21 cellular contexts compared by ENCODE assay signal in the genomic region with DNA sequence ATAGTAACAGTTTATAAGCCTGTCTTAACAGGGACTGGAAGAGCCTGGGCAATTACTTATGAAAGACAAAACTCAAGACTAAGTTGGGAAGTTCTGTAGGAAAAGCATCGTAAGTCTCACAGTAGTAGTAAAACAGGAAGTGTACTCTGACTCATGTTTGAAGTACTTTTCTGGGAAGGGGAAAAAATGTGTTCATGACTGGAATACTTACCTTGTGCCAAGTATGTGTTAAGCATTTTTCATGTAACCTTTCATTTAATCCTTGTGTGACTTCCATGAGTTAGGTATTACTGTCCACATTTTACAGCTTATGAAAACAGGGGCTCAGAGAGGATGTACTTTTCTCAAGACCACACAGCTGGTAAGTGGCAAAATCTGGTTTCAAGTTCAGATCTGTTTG. TPM values are rescaled to one million over a fixed set of nuclear protein-coding genes. Genes with fewer than 3 reads are reported as not detected.
DNase-seq lines count a peak whose midpoint lies in the region; ATAC-seq, FAIRE-seq and TF ChIP-seq lines count a peak whose summit lies in the region.
"Had no signal": no experiment of that assay in that cellular context is flagged by ENCODE, and none has a peak within 500 bp of the region (broad histone marks: within the 10 kb centered on the region; RNA-seq: fewer than 3 reads in every experiment).

No MANE protein-coding gene starts in this region.

- H3K4me1 Mint-ChIP-seq in CD14-positive monocyte: no peaks in the 10 kb centered on the region
- H3K4me1 Mint-ChIP-seq: activated CD4-positive, alpha-beta T cell treated with anti-CD3 and anti-CD28 coated beads, Interleukin-2, amount 10 ng/mL, durations not matched to agents 7 days and 5 days had no signal

- H3K27ac ChIP-seq in lower lobe of right lung: no peak overlapping the region
- no peak overlapping the region for H3K27ac ChIP-seq in sigmoid colon
- H3K27ac ChIP-seq: colonic mucosa, gastroesophageal sphincter had no signal

- peaks cover 56 to 57% (median 57%) of the 10 kb centered on the region in 3 donors for H3K27me3 Mint-ChIP-seq in CD14-positive monocyte (ENCODE audit: low read depth in 3 of 3)

- H3K4me3 Mint-ChIP-seq in CD14-positive monocyte: peak overlapping the region in 1 of 2 donors; percentile 50
- H3K4me3 Mint-ChIP-seq: activated CD4-positive, alpha-beta T cell treated with anti-CD3 and anti-CD28 coated beads, Interleukin-2, amount 10 ng/mL, durations not matched to agents 7 days and 5 days had no signal

- no peaks in the 10 kb centered on the region for H3K36me3 ChIP-seq in bronchial epithelial cell (ENCODE audit: control insufficient read depth, insufficient read depth, low read length)
- H3K36me3 ChIP-seq in lower lobe of right lung: no peaks in the 10 kb centered on the region
- H3K36me3 ChIP-seq in sigmoid colon: no peaks in the 10 kb centered on the region
- H3K36me3 ChIP-seq: BE2C, colonic mucosa, gastroesophageal sphincter had no signal

- intact Hi-C loops in lower lobe of right lung (cut with DNase I) (no loop called here), CD14-positive monocyte (cut with micrococcal nuclease) (no loop called here), sigmoid colon (cut with DNase I) (no loop called here)

- H3K4me3 ChIP-seq in bronchial epithelial cell (ENCODE audit: low read depth, low read length) (no peak overlapping the region), lower lobe of right lung (no peak overlapping the region), sigmoid colon (no peak overlapping the region)
- H3K4me3 ChIP-seq: colonic mucosa, gastroesophageal sphincter had no signal

- no peak for TF ChIP-seq EP300 in sigmoid colon (IDR thresholded peaks at IDR 0.05)

- ATAC-seq in lower lobe of right lung: peak; percentile 36 to 67
- ATAC-seq: gastroesophageal sphincter, Right ventricle myocardium inferior had no signal

- H3K27me3 ChIP-seq in bronchial epithelial cell (ENCODE audit: control insufficient read depth, insufficient read depth, low read length): peaks cover 27% of the 10 kb centered on the region
- peaks cover 65% of the 10 kb centered on the region for H3K27me3 ChIP-seq in lower lobe of right lung (ENCODE audit: low read depth)
- H3K27me3 ChIP-seq in sigmoid colon: peaks cover 21 to 65% (median 55%) of the 10 kb centered on the region in 3 donors

- peak; percentile 66 for DNase-seq in AG08396 (ENCODE audit: low spot score)
- DNase-seq in HCEC 1CT: peak; percentile 91
- DNase-seq in bronchial epithelial cell (ENCODE audit: low read depth): peak; percentile 42
- no peak for DNase-seq in lower lobe of right lung
- DNase-seq in activated CD4-positive, alpha-beta T cell treated with anti-CD3 and anti-CD28 coated beads, Interleukin-2, amount 50 U/mL, for 1 hour: no peak
- DNase-seq in CD14-positive monocyte (ENCODE audit: low spot score): no peak
- DNase-seq in ureter (ENCODE audit: low spot score): no peak
- DNase-seq in sigmoid colon: no peak
- DNase-seq: activated CD4-positive, alpha-beta T cell treated with anti-CD3 and anti-CD28 coated beads, Interleukin-2, amount 10 ng/mL, durations not matched to agents 7 days and 5 days; activated CD8-positive, alpha-beta memory T cell treated with anti-CD3 and anti-CD28 coated beads, Interleukin-2, amount 50 U/mL, for 48 hours; activated gamma-delta T cell treated with Interleukin-2 at 50 U/mL for 16 hours; aorta; BE2C; colonic mucosa; H7; NCI-H2081 treated with DMSO at 0.1 percent for 48 hours; NCI-H510A; nucleus accumbens had no signal

- no peak for TF ChIP-seq POLR2A in sigmoid colon (IDR thresholded peaks at IDR 0.05)

- H3K27ac Mint-ChIP-seq in CD14-positive monocyte: no peak overlapping the region
- H3K27ac Mint-ChIP-seq: activated CD4-positive, alpha-beta T cell treated with anti-CD3 and anti-CD28 coated beads, Interleukin-2, amount 10 ng/mL, durations not matched to agents 7 days and 5 days had no signal

- H3K9me3 ChIP-seq in lower lobe of right lung (no peaks in the 10 kb centered on the region), sigmoid colon (no peaks in the 10 kb centered on the region)
- H3K9me3 ChIP-seq: BE2C, colonic mucosa had no signal

- TF ChIP-seq CTCF in bronchial epithelial cell (IDR thresholded peaks at IDR 0.05; ENCODE audit: insufficient read depth, low read length, severe bottlenecking) (no peak), lower lobe of right lung (IDR thresholded peaks at IDR 0.05) (no peak), CD14-positive monocyte (IDR thresholded peaks at IDR 0.05) (no peak), sigmoid colon (IDR thresholded peaks at IDR 0.05) (no peak)

- H3K36me3 Mint-ChIP-seq in CD14-positive monocyte: no peaks in the 10 kb centered on the region

- FAIRE-seq in bronchial epithelial cell (lab: Jason Lieb, UNC): no peak

- 30 to 47% methylated on average over 1 of the region's 1 CpG for WGBS in sigmoid colon, 2 donors

- H3K9me3 Mint-ChIP-seq in CD14-positive monocyte: peaks cover 0 to 22% (median 16%) of the 10 kb centered on the region in 7 donors
- H3K9me3 Mint-ChIP-seq: activated CD4-positive, alpha-beta T cell treated with anti-CD3 and anti-CD28 coated beads, Interleukin-2, amount 10 ng/mL, durations not matched to agents 7 days and 5 days had no signal

- peaks cover 21% of the 10 kb centered on the region for H3K4me1 ChIP-seq in lower lobe of right lung
- peaks cover 0 to 25% (median 11%) of the 10 kb centered on the region in 4 donors for H3K4me1 ChIP-seq in sigmoid colon
- H3K4me1 ChIP-seq: BE2C, colonic mucosa had no signal

RNA-seq across cellular contexts. Expression of a gene that starts 13.7 kb away (rescaled TPM):
- not detected in 2 replicates for total RNA-seq in bronchial epithelial cell
- total RNA-seq in lower lobe of right lung: not detected
- polyA plus RNA-seq in CD14-positive monocyte: not detected
- total RNA-seq in ureter: not detected
- not detected for total RNA-seq in sigmoid colon
- polyA plus RNA-seq in sigmoid colon: not detected
- total RNA-seq: activated CD4-positive, alpha-beta T cell treated with anti-CD3 and anti-CD28 coated beads, Interleukin-2, amount 10 ng/mL, durations not matched to agents 7 days and 5 days; aorta; colonic mucosa; gastroesophageal sphincter; Right ventricle myocardium inferior; urinary bladder had no signal
- polyA plus RNA-seq: aorta, urinary bladder had no signal

Comparison
In these comparisons a context has a peak if more than half of its experiments do, and no peak if none do; other contexts are left out.
1. DNase-seq: peak in AG08396 (single experiment), HCEC 1CT (single experiment) and bronchial epithelial cell (single experiment); none in lower lobe of right lung (single experiment), activated CD4-positive, alpha-beta T cell treated with anti-CD3 and anti-CD28 coated beads, Interleukin-2, amount 50 U/mL, for 1 hour (single experiment), CD14-positive monocyte (single experiment), ureter (single experiment) and sigmoid colon (single experiment).